In genomic region chr14:89013098-89013504, GRCh38 we compare ENCODE assay signal across 8 cellular contexts.
A peak's percentile ranks its signal among the peaks of the same experiment; 100 is the strongest.
DNase-seq lines count a peak whose midpoint lies in the region; TF ChIP-seq lines count a peak whose summit lies in the region.

No MANE protein-coding gene starts in this region.

- H3K36me3 ChIP-seq in MG63, result no peaks in the 10 kb centered on the region

- no peaks in the 10 kb centered on the region for H3K9me3 ChIP-seq in MG63

- H3K27me3 ChIP-seq in MG63, result no peaks in the 10 kb centered on the region

- H3K36me3 Mint-ChIP-seq in neural crest cell (ENCODE audit: low read depth), result no peaks in the 10 kb centered on the region

- no peaks in the 10 kb centered on the region for H3K27me3 Mint-ChIP-seq in neural crest cell (ENCODE audit: low read depth)

- no peak overlapping the region for H3K27ac Mint-ChIP-seq in neural crest cell (ENCODE audit: unreplicated experiment)

- no peak overlapping the region for H3K4me3 ChIP-seq in MG63

- peak; percentile 47 for TF ChIP-seq CTCF in neural crest cell (conservative IDR thresholded peaks at IDR 0.05)

- no peak overlapping the region for H3K4me3 Mint-ChIP-seq in neural crest cell

- peak; percentile 17 for DNase-seq in NCI-H1436 (lab: John Stamatoyannopoulos, UW)
- no peak for DNase-seq in NCI-H1436 treated with DMSO at 0.1 percent for 48 hours (lab: John Stamatoyannopoulos, UW)
- peak; percentile 11 for DNase-seq in MG63
- peak; percentile 52 for DNase-seq in amniotic epithelial cell (ENCODE audit: low read depth)
- DNase-seq in neural crest cell (ENCODE audit: low read depth, low spot score), result no peak
- DNase-seq in T-helper 9 cell, result no peak
- DNase-seq in activated CD8-positive, alpha-beta memory T cell treated with anti-CD3 and anti-CD28 coated beads, Interleukin-2, amount 50 U/mL, for 48 hours, result no peak
- DNase-seq in NCI-H2029 treated with DMSO at 0.1 percent for 48 hours (lab: John Stamatoyannopoulos, UW), result no peak

- peaks cover 3% of the 10 kb centered on the region for H3K9me3 Mint-ChIP-seq in neural crest cell

- H3K4me1 Mint-ChIP-seq in neural crest cell, result no peaks in the 10 kb centered on the region

Comparison
In these comparisons a context has a peak if more than half of its experiments do, and no peak if none do; other contexts are left out.
1. DNase-seq: peak in NCI-H1436 (single experiment), MG63 (single experiment) and amniotic epithelial cell (single experiment); none in NCI-H1436 treated with DMSO at 0.1 percent for 48 hours (single experiment), neural crest cell (single experiment), T-helper 9 cell (single experiment), activated CD8-positive, alpha-beta memory T cell treated with anti-CD3 and anti-CD28 coated beads, Interleukin-2, amount 50 U/mL, for 48 hours (single experiment) and NCI-H2029 treated with DMSO at 0.1 percent for 48 hours (single experiment).